In the genomic region with DNA sequence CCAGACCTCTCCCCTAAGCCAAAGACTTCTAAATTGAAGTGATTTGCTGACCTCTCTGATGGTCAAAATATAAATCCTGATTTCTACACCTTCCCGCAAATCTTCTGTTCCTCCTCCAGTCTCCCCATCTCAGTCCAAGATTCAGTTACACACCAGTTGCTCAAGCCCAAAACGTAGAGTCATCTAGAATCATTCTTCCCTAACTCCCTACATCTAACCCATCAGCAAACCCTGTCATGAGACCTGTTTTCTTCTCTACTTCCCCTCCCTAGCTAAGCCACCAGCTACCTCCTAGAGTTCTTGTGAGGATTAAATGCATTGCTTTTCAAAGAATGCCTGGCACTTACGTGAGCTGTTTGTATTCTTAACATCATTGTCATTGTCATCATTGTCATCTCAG, we compare ENCODE assay signal across 23 cellular contexts. TPM values are rescaled to one million over a fixed set of nuclear protein-coding genes. Genes with fewer than 3 reads are reported as not detected.
"Had no signal": no experiment of that assay in that cellular context is flagged by ENCODE, and none has a peak within 500 bp of the region (broad histone marks: within the 10 kb centered on the region; RNA-seq: fewer than 3 reads in every experiment).

No MANE protein-coding gene starts in this region.

- H3K27ac ChIP-seq: epithelial cell of prostate had no signal

- H3K27ac Mint-ChIP-seq: activated CD4-positive, alpha-beta T cell treated with anti-CD3 and anti-CD28 coated beads, Interleukin-2, amount 10 ng/mL, durations not matched to agents 24 days and 14 days; activated CD8-positive, alpha-beta T cell treated with anti-CD3 and anti-CD28 coated beads, Interleukin-2, amount 10 ng/mL, durations not matched to agents 7 days and 5 days; activated naive CD8-positive, alpha-beta T cell treated with anti-CD3 and anti-CD28 coated beads, Interleukin-2, amount 10 ng/mL, durations not matched to agents 7 days and 5 days; activated T-cell treated with anti-CD3 and anti-CD28 coated beads, Interleukin-2, amount 50 U/mL, for 24 hours; activated T-helper 2 cell treated with anti-CD3 and anti-CD28 coated beads, Interferon-gamma antibody, Interleukin-2, Interleukin-4, amounts not matched to agents 10 μg/mL and 5 μg/mL and 100 μg/mL, durations not matched to agents 14 hours and 24 hours and 36 hours; brain; endodermal cell; type B pancreatic cell had no signal

- H3K4me3 ChIP-seq: dorsolateral prefrontal cortex had no signal

- H3K4me1 Mint-ChIP-seq: activated CD4-positive, alpha-beta T cell treated with anti-CD3 and anti-CD28 coated beads, Interleukin-2, amount 10 ng/mL, durations not matched to agents 24 days and 14 days; endodermal cell had no signal

- ATAC-seq: activated CD8-positive, alpha-beta T cell treated with anti-CD3 and anti-CD28 coated beads, Interleukin-2, amount 10 ng/mL, durations not matched to agents 7 days and 5 days; left lobe of liver had no signal

- H3K27me3 ChIP-seq: dorsolateral prefrontal cortex had no signal

- DNase-seq: activated CD4-positive, alpha-beta T cell treated with anti-CD3 and anti-CD28 coated beads, Interleukin-2, amount 10 ng/mL, durations not matched to agents 24 days and 14 days; activated CD4-positive, CD25-positive, alpha-beta regulatory T cell; activated CD8-positive, alpha-beta T cell treated with anti-CD3 and anti-CD28 coated beads, Interleukin-2, amount 10 ng/mL, durations not matched to agents 7 days and 5 days; activated naive CD4-positive, alpha-beta T cell treated with Interleukin-2 at 50 U/mL for 16 hours; activated naive CD8-positive, alpha-beta T cell treated with anti-CD3 and anti-CD28 coated beads, Interleukin-2, amount 10 ng/mL, durations not matched to agents 7 days and 5 days; activated T-cell treated with anti-CD3 and anti-CD28 coated beads, Interleukin-2, amount 50 U/mL, for 24 hours; dorsolateral prefrontal cortex; foreskin melanocyte; hypothalamus; kidney; stimulated activated CD4-positive, alpha-beta T cell treated with anti-CD3 and anti-CD28 coated beads, Interleukin-12 subunit alpha, Interleukin-12 subunit beta, amount 100 ng/mL, for 4 hours; stimulated activated CD4-positive, alpha-beta T cell treated with anti-CD3 and anti-CD28 coated beads, Interleukin-1b, Interleukin-23, amount 100 ng/mL, for 48 hours; stimulated activated naive CD4-positive, alpha-beta T cell; T-helper 1 cell; T-helper 9 cell had no signal

- H3K4me3 Mint-ChIP-seq: activated CD4-positive, alpha-beta T cell treated with anti-CD3 and anti-CD28 coated beads, Interleukin-2, amount 10 ng/mL, durations not matched to agents 24 days and 14 days; activated CD8-positive, alpha-beta T cell treated with anti-CD3 and anti-CD28 coated beads, Interleukin-2, amount 10 ng/mL, durations not matched to agents 7 days and 5 days; activated naive CD8-positive, alpha-beta T cell treated with anti-CD3 and anti-CD28 coated beads, Interleukin-2, amount 10 ng/mL, durations not matched to agents 7 days and 5 days; activated T-cell treated with anti-CD3 and anti-CD28 coated beads, Interleukin-2, amount 50 U/mL, for 24 hours; brain; endodermal cell; neural crest cell; type B pancreatic cell had no signal

- FAIRE-seq: colon, kidney had no signal

- H3K9me3 Mint-ChIP-seq: activated CD4-positive, alpha-beta T cell treated with anti-CD3 and anti-CD28 coated beads, Interleukin-2, amount 10 ng/mL, durations not matched to agents 24 days and 14 days; activated naive CD8-positive, alpha-beta T cell treated with anti-CD3 and anti-CD28 coated beads, Interleukin-2, amount 10 ng/mL, durations not matched to agents 7 days and 5 days; activated T-cell treated with anti-CD3 and anti-CD28 coated beads, Interleukin-2, amount 50 U/mL, for 24 hours; activated T-helper 2 cell treated with anti-CD3 and anti-CD28 coated beads, Interferon-gamma antibody, Interleukin-2, Interleukin-4, amounts not matched to agents 10 μg/mL and 5 μg/mL and 100 μg/mL, durations not matched to agents 14 hours and 24 hours and 36 hours; brain; endodermal cell; neural crest cell; type B pancreatic cell had no signal

- H3K36me3 Mint-ChIP-seq: activated naive CD8-positive, alpha-beta T cell treated with anti-CD3 and anti-CD28 coated beads, Interleukin-2, amount 10 ng/mL, durations not matched to agents 7 days and 5 days; type B pancreatic cell had no signal

RNA-seq across cellular contexts. Expression of gene PMP22, which starts 14.7 kb away (rescaled TPM):
- total RNA-seq: activated CD8-positive, alpha-beta T cell treated with anti-CD3 and anti-CD28 coated beads, Interleukin-2, amount 10 ng/mL, durations not matched to agents 7 days and 5 days had no signal
